8 cellular contexts compared by ENCODE assay signal in the genomic region with DNA sequence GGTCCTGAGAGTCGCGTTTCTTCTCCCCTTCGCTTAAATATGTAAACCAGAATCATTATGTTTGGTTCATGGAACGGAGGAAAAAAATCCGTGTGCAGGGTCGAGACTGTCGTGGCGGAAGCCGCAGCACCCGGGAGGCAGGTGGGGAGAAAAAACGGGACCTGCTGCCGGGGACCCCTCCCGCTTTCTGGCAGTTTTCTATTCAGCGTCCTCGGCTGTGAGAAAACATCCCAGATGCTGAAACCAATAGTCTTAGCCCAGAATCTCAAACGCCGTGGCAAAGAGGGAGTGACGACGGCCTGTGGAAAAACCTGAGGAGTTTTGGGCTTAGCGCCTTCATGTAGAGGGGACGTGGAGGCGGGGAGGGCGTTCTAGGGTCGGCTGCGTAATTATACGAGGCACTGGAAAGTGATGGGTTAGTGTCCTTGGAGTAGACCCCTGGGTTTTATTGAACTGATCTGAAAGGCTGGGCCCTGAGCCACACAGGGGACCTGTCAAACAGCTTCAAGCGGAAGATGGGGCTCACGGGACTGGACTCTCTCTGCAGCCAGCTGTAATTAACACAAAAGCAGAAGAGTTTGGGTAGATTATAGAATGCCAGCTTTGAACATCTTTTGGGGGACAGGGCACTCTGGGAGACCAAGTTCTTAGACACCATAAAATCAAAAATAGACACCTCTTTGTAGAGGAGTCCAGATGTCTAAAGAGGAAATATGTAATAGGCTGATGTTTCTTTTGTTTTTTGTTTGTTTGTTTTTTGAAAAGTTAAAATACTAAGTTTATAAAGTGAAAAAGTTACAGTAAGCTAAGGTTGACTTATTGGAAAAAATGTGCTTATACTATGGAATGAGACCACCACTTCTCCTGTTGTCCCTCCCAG. TPM values are rescaled to one million over a fixed set of nuclear protein-coding genes. Genes with fewer than 3 reads are reported as not detected.
DNase-seq lines count a peak whose midpoint lies in the region; ATAC-seq and TF ChIP-seq lines count a peak whose summit lies in the region.

No MANE protein-coding gene starts in this region.

- H3K27ac Mint-ChIP-seq in WTC11 (peak overlapping the region; percentile 99), mesothelial cell of epicardium (peak overlapping the region; percentile 99)

- POLR2A ChIA-PET in WTC11 (lab: Charles Lee): interaction anchor here (1.0 to 2.7 kb wide), 5 partner anchors 9 to 54 kb away, joined by 4 to 18 read pairs (median 6); a partner anchor contains a TSS

- H3K36me3 ChIP-seq in effector memory CD4-positive, alpha-beta T cell (ENCODE audit: control insufficient read depth, insufficient read depth, low read length): no peaks in the 10 kb centered on the region
- no peaks in the 10 kb centered on the region for H3K36me3 ChIP-seq in thoracic aorta

- TF ChIP-seq CTCF in WTC11 (IDR thresholded peaks at IDR 0.05) (no peak), mesothelial cell of epicardium (IDR thresholded peaks at IDR 0.05; ENCODE audit: unreplicated experiment) (no peak), thoracic aorta (IDR thresholded peaks at IDR 0.05) (no peak)

- peak overlapping the region; percentile 69 for H3K27ac ChIP-seq in effector memory CD4-positive, alpha-beta T cell (ENCODE audit: insufficient read depth, low read length, poor library complexity, severe bottlenecking)
- peak overlapping the region; percentile 84 to 89 for H3K27ac ChIP-seq in thoracic aorta

- CTCF ChIA-PET in WTC11 (lab: Charles Lee): interaction anchor here (0.8 to 2.2 kb wide), 8 partner anchors 11 to 92 kb away, joined by 3 to 16 read pairs (median 4); a partner anchor contains a TSS

- H3K27me3 ChIP-seq in effector memory CD4-positive, alpha-beta T cell (replicated peaks; ENCODE audit: control insufficient read depth, insufficient read depth, low read length, poor library complexity, severe bottlenecking): no peaks in the 10 kb centered on the region
- H3K27me3 ChIP-seq in thoracic aorta (replicated peaks; ENCODE audit: insufficient read depth): no peaks in the 10 kb centered on the region

- DNase-seq in GF-D8 (lab: John Stamatoyannopoulos, UW) (peak; percentile 26), KBM-7 (peak; percentile 54), WTC11 (ENCODE audit: low spot score) (no peak), mesothelial cell of epicardium (ENCODE audit: low spot score in 2 of 2, unreplicated experiment in 2 of 2) (peak in 1 of 2 experiments; percentile 52), thoracic aorta (ENCODE audit: low spot score) (no peak), GM19240 (ENCODE audit: insufficient read length, low spot score) (no peak)
- peak in 1 of 3 donors; percentile 3 for DNase-seq in effector memory CD4-positive, alpha-beta T cell

- H3K4me1 Mint-ChIP-seq in WTC11 (peaks cover 49% of the 10 kb centered on the region), mesothelial cell of epicardium (peaks cover 34% of the 10 kb centered on the region)

- H3K4me3 ChIP-seq in effector memory CD4-positive, alpha-beta T cell (ENCODE audit: insufficient read depth, low read depth, low read length, poor library complexity, severe bottlenecking): peak overlapping the region; percentile 99
- peak overlapping the region; percentile 82 for H3K4me3 ChIP-seq in thoracic aorta

- H3K9me3 Mint-ChIP-seq in WTC11 (peaks cover 11% of the 10 kb centered on the region), mesothelial cell of epicardium (no peaks in the 10 kb centered on the region)

- no peaks in the 10 kb centered on the region for H3K4me1 ChIP-seq in effector memory CD4-positive, alpha-beta T cell (ENCODE audit: control insufficient read depth, insufficient read depth, low read length, poor library complexity, severe bottlenecking)
- H3K4me1 ChIP-seq in thoracic aorta (ENCODE audit: control insufficient read depth in 1 of 2, low read depth in 2 of 2): peaks cover 2 to 17% of the 10 kb centered on the region in 2 donors

- in situ Hi-C loops in KBM-7 (cut with MboI; ENCODE audit: low pct_unique_long_range_greater_than_20kb, low sequenced_read_pairs): no loop called here

- H3K9me3 ChIP-seq in effector memory CD4-positive, alpha-beta T cell (ENCODE audit: control insufficient read depth, low read length): no peaks in the 10 kb centered on the region
- no peaks in the 10 kb centered on the region for H3K9me3 ChIP-seq in thoracic aorta

- peaks cover 26% of the 10 kb centered on the region for H3K36me3 Mint-ChIP-seq in WTC11
- no peaks in the 10 kb centered on the region for H3K36me3 Mint-ChIP-seq in mesothelial cell of epicardium

- H3K4me3 Mint-ChIP-seq in WTC11 (peak overlapping the region; percentile 89), mesothelial cell of epicardium (peak overlapping the region; percentile 99)

- ATAC-seq in WTC11 (peak; percentile 9), thoracic aorta (ENCODE audit: insufficient number of reproducible peaks, low FRiP score, low read depth) (peak; percentile 35), HG03521 (IDR thresholded peaks at IDR 0.05; ENCODE audit: unreplicated experiment) (no peak)

- H3K27me3 Mint-ChIP-seq in WTC11 (ENCODE audit: low read depth) (peaks cover 50% of the 10 kb centered on the region), mesothelial cell of epicardium (ENCODE audit: low read depth) (no peaks in the 10 kb centered on the region)

TF ChIP-seq in WTC11, 78 proteins besides CTCF, POLR2A, EP300 and RAD21:
- TF ChIP-seq IRF2 (CRISPR knock-in tag; IDR thresholded peaks at IDR 0.05; ENCODE audit: borderline replicate concordance, low read depth): no peak
- TF ChIP-seq NR3C1 (CRISPR knock-in tag; conservative IDR thresholded peaks at IDR 0.05; ENCODE audit: low read depth): no peak
- no peak for TF ChIP-seq FOXP1 (CRISPR knock-in tag; IDR thresholded peaks at IDR 0.05; ENCODE audit: borderline replicate concordance)
- no peak for TF ChIP-seq CBFB (CRISPR knock-in tag; IDR thresholded peaks at IDR 0.05; ENCODE audit: low read depth)
- TF ChIP-seq, protein P1, sequence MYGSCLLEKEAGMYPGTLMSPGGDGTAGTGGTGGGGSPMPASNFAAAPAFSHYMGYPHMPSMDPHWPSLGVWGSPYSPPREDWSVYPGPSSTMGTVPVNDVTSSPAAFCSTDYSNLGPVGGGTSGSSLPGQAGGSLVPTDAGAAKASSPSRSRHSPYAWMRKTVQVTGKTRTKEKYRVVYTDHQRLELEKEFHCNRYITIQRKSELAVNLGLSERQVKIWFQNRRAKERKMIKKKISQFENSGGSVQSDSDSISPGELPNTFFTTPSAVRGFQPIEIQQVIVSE (CRISPR knock-in tag; IDR thresholded peaks at IDR 0.05; ENCODE audit: borderline replicate concordance): no peak
- no peak for TF ChIP-seq ZNF423 (CRISPR knock-in tag; IDR thresholded peaks at IDR 0.05)
- TF ChIP-seq, protein P2, sequence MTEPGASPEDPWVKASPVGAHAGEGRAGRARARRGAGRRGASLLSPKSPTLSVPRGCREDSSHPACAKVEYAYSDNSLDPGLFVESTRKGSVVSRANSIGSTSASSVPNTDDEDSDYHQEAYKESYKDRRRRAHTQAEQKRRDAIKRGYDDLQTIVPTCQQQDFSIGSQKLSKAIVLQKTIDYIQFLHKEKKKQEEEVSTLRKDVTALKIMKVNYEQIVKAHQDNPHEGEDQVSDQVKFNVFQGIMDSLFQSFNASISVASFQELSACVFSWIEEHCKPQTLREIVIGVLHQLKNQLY (CRISPR knock-in tag; IDR thresholded peaks at IDR 0.05): no peak
- TF ChIP-seq ZNF121 (CRISPR knock-in tag; IDR thresholded peaks at IDR 0.05): no peak
- no peak for TF ChIP-seq MYBL2 (CRISPR knock-in tag; IDR thresholded peaks at IDR 0.05)
- TF ChIP-seq TP53 (CRISPR knock-in tag; IDR thresholded peaks at IDR 0.05): no peak
- TF ChIP-seq, protein P3, sequence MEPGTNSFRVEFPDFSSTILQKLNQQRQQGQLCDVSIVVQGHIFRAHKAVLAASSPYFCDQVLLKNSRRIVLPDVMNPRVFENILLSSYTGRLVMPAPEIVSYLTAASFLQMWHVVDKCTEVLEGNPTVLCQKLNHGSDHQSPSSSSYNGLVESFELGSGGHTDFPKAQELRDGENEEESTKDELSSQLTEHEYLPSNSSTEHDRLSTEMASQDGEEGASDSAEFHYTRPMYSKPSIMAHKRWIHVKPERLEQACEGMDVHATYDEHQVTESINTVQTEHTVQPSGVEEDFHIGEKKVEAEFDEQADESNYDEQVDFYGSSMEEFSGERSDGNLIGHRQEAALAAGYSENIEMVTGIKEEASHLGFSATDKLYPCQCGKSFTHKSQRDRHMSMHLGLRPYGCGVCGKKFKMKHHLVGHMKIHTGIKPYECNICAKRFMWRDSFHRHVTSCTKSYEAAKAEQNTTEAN (CRISPR knock-in tag; IDR thresholded peaks at IDR 0.05): no peak
- TF ChIP-seq, protein P4, sequence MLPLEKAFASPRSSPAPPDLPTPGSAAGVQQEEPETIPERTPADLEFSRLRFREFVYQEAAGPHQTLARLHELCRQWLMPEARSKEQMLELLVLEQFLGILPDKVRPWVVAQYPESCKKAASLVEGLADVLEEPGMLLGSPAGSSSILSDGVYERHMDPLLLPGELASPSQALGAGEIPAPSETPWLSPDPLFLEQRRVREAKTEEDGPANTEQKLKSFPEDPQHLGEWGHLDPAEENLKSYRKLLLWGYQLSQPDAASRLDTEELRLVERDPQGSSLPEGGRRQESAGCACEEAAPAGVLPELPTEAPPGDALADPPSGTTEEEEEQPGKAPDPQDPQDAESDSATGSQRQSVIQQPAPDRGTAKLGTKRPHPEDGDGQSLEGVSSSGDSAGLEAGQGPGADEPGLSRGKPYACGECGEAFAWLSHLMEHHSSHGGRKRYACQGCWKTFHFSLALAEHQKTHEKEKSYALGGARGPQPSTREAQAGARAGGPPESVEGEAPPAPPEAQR (CRISPR knock-in tag; IDR thresholded peaks at IDR 0.05): no peak
TF ChIP-seq in WTC11: peak in this region for 0.

RNA-seq across cellular contexts. Expression of a gene that starts 0.8 kb away (rescaled TPM):
- total RNA-seq in WTC11 (2021) (115 to 118 TPM (median 116 TPM) in 3 replicates), mesothelial cell of epicardium (20.2 to 21.2 TPM (median 21.2 TPM) in 3 replicates), thoracic aorta (under 1 TPM; 0.27 to 0.49 TPM)

RNA-seq across cellular contexts. Expression of a gene that starts 53.7 kb away (rescaled TPM):
- total RNA-seq in WTC11 (2021) (14.6 to 15.8 TPM (median 14.9 TPM) in 3 replicates), mesothelial cell of epicardium (0.20 to 0.44 TPM (median 0.25 TPM) in 3 replicates), thoracic aorta (not detected)

Comparison
In these comparisons a context has a peak if more than half of its experiments do, and no peak if none do; other contexts are left out.
1. DNase-seq: peak in GF-D8 (single experiment) and KBM-7 (single experiment); none in WTC11 (single experiment), thoracic aorta (single experiment) and GM19240 (single experiment).
2. RNA of a gene that starts 0.8 kb away (total RNA-seq): 115 to 118 TPM in WTC11 and 20.2 to 21.2 TPM in mesothelial cell of epicardium; 0.27 to 0.49 TPM in thoracic aorta; every median in the first group is over 10 times any median in the second.
3. RNA of a gene that starts 53.7 kb away (total RNA-seq): 14.6 to 15.8 TPM in WTC11; 0.20 to 0.44 TPM in mesothelial cell of epicardium and not detected in thoracic aorta; every median in the first group is over 10 times any median in the second.